Comparison of ENCODE assay signal across 2 cellular contexts in genomic region chr2:218407717-218408116, GRCh38.
TF ChIP-seq lines count a peak whose summit lies in the region.

No MANE protein-coding gene starts in this region.

TF ChIP-seq in HEK293, 187 proteins besides CTCF, POLR2A, EP300 and RAD21:
- TF ChIP-seq, protein P1, sequence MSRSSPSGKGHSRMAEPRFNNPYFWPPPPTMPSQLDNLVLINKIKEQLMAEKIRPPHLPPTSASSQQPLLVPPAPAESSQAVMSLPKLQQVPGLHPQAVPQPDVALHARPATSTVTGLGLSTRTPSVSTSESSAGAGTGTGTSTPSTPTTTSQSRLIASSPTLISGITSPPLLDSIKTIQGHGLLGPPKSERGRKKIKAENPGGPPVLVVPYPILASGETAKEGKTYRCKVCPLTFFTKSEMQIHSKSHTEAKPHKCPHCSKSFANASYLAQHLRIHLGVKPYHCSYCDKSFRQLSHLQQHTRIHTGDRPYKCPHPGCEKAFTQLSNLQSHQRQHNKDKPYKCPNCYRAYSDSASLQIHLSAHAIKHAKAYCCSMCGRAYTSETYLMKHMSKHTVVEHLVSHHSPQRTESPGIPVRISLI (tag by site-specific recombination; IDR thresholded peaks at IDR 0.05) = 0 out of 2 replicates have a peak, but pooled peaks have one; percentile 9
- no peak for TF ChIP-seq ZNF558 (tag by site-specific recombination; IDR thresholded peaks at IDR 0.05)

TF ChIP-seq in SK-N-SH, 30 proteins besides CTCF, POLR2A, EP300 and RAD21:
- TF ChIP-seq, protein P2, sequence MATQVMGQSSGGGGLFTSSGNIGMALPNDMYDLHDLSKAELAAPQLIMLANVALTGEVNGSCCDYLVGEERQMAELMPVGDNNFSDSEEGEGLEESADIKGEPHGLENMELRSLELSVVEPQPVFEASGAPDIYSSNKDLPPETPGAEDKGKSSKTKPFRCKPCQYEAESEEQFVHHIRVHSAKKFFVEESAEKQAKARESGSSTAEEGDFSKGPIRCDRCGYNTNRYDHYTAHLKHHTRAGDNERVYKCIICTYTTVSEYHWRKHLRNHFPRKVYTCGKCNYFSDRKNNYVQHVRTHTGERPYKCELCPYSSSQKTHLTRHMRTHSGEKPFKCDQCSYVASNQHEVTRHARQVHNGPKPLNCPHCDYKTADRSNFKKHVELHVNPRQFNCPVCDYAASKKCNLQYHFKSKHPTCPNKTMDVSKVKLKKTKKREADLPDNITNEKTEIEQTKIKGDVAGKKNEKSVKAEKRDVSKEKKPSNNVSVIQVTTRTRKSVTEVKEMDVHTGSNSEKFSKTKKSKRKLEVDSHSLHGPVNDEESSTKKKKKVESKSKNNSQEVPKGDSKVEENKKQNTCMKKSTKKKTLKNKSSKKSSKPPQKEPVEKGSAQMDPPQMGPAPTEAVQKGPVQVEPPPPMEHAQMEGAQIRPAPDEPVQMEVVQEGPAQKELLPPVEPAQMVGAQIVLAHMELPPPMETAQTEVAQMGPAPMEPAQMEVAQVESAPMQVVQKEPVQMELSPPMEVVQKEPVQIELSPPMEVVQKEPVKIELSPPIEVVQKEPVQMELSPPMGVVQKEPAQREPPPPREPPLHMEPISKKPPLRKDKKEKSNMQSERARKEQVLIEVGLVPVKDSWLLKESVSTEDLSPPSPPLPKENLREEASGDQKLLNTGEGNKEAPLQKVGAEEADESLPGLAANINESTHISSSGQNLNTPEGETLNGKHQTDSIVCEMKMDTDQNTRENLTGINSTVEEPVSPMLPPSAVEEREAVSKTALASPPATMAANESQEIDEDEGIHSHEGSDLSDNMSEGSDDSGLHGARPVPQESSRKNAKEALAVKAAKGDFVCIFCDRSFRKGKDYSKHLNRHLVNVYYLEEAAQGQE (IDR thresholded peaks at IDR 0.05; ENCODE audit: low read depth, low read length) = no peak
- TF ChIP-seq GABPA (IDR thresholded peaks at IDR 0.05; ENCODE audit: low read depth) (no peak), USF1 (IDR thresholded peaks at IDR 0.05; ENCODE audit: borderline replicate concordance, low read depth) (no peak), JUND (IDR thresholded peaks at IDR 0.05) (no peak)
